1 cellular context compared by ENCODE assay signal in the genomic region with DNA sequence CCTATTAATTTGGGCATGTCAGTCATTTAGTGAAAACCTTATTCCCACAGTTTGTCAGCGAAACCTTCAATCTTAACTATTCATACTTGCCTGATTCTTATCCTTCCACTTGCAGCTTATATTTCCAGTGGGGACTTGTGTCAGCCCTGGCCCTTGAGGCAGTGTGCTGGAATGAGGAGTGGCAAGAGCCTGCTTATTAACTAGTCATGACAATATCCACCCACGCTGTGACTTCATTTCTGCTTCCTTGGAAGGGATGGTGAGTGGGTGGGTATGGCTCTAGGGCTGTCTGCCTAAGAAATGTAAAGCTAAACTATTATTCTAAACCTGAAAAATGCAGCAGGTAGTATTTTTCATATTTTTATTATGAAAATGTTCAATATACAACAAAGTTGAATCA.
TF ChIP-seq lines count a peak whose summit lies in the region.

No MANE protein-coding gene starts in this region.

TF ChIP-seq in GM23338, 12 proteins besides CTCF, POLR2A, EP300 and RAD21:
- no peak for TF ChIP-seq STAT1 (IDR thresholded peaks at IDR 0.05; ENCODE audit: unreplicated experiment)
- no peak for TF ChIP-seq JUNB (IDR thresholded peaks at IDR 0.05; ENCODE audit: unreplicated experiment)
- TF ChIP-seq, protein P1, sequence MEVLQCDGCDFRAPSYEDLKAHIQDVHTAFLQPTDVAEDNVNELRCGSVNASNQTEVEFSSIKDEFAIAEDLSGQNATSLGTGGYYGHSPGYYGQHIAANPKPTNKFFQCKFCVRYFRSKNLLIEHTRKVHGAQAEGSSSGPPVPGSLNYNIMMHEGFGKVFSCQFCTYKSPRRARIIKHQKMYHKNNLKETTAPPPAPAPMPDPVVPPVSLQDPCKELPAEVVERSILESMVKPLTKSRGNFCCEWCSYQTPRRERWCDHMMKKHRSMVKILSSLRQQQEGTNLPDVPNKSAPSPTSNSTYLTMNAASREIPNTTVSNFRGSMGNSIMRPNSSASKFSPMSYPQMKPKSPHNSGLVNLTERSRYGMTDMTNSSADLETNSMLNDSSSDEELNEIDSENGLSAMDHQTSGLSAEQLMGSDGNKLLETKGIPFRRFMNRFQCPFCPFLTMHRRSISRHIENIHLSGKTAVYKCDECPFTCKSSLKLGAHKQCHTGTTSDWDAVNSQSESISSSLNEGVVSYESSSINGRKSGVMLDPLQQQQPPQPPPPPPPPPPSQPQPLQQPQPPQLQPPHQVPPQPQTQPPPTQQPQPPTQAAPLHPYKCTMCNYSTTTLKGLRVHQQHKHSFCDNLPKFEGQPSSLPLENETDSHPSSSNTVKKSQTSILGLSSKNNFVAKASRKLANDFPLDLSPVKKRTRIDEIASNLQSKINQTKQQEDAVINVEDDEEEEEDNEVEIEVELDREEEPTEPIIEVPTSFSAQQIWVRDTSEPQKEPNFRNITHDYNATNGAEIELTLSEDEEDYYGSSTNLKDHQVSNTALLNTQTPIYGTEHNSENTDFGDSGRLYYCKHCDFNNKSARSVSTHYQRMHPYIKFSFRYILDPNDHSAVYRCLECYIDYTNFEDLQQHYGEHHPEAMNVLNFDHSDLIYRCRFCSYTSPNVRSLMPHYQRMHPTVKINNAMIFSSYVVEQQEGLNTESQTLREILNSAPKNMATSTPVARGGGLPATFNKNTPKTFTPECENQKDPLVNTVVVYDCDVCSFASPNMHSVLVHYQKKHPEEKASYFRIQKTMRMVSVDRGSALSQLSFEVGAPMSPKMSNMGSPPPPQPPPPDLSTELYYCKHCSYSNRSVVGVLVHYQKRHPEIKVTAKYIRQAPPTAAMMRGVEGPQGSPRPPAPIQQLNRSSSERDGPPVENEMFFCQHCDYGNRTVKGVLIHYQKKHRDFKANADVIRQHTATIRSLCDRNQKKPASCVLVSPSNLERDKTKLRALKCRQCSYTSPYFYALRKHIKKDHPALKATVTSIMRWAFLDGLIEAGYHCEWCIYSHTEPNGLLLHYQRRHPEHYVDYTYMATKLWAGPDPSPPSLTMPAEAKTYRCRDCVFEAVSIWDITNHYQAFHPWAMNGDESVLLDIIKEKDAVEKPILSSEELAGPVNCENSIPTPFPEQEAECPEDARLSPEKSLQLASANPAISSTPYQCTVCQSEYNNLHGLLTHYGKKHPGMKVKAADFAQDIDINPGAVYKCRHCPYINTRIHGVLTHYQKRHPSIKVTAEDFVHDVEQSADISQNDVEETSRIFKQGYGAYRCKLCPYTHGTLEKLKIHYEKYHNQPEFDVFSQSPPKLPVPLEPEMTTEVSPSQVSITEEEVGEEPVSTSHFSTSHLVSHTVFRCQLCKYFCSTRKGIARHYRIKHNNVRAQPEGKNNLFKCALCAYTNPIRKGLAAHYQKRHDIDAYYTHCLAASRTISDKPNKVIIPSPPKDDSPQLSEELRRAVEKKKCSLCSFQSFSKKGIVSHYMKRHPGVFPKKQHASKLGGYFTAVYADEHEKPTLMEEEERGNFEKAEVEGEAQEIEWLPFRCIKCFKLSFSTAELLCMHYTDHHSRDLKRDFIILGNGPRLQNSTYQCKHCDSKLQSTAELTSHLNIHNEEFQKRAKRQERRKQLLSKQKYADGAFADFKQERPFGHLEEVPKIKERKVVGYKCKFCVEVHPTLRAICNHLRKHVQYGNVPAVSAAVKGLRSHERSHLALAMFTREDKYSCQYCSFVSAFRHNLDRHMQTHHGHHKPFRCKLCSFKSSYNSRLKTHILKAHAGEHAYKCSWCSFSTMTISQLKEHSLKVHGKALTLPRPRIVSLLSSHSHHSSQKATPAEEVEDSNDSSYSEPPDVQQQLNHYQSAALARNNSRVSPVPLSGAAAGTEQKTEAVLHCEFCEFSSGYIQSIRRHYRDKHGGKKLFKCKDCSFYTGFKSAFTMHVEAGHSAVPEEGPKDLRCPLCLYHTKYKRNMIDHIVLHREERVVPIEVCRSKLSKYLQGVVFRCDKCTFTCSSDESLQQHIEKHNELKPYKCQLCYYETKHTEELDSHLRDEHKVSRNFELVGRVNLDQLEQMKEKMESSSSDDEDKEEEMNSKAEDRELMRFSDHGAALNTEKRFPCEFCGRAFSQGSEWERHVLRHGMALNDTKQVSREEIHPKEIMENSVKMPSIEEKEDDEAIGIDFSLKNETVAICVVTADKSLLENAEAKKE (CRISPR knock-in tag; IDR thresholded peaks at IDR 0.05), result no peak
- TF ChIP-seq NANOG (IDR thresholded peaks at IDR 0.05; ENCODE audit: borderline replicate concordance), result no peak
